ENCODE assay signal across 14 cellular contexts in genomic region chr4:160202802-160203201, GRCh38.
DNase-seq lines count a peak whose midpoint lies in the region; ATAC-seq lines count a peak whose summit lies in the region.
"Had no signal": no experiment of that assay in that cellular context is flagged by ENCODE, and none has a peak within 500 bp of the region (broad histone marks: within the 10 kb centered on the region; RNA-seq: fewer than 3 reads in every experiment).

No MANE protein-coding gene starts in this region.

- H3K36me3 Mint-ChIP-seq in stimulated activated effector memory CD8-positive, alpha-beta T cell treated with anti-CD3 and anti-CD28 coated beads, Interleukin-12 subunit alpha, Interleukin-12 subunit beta, amount 100 ng/mL, for 72 hours: no peaks in the 10 kb centered on the region
- H3K36me3 Mint-ChIP-seq in activated naive CD4-positive, alpha-beta T cell treated with anti-CD3 and anti-CD28 coated beads, Interleukin-2, amount 10 ng/mL, durations not matched to agents 7 days and 5 days: no peaks in the 10 kb centered on the region

- no peak overlapping the region for H3K27ac Mint-ChIP-seq in stimulated activated effector memory CD8-positive, alpha-beta T cell treated with anti-CD3 and anti-CD28 coated beads, Interleukin-12 subunit alpha, Interleukin-12 subunit beta, amount 100 ng/mL, for 72 hours
- no peak overlapping the region for H3K27ac Mint-ChIP-seq in activated naive CD4-positive, alpha-beta T cell treated with anti-CD3 and anti-CD28 coated beads, Interleukin-2, amount 10 ng/mL, durations not matched to agents 7 days and 5 days
- H3K27ac Mint-ChIP-seq: endodermal cell had no signal

- DNase-seq in DMS53 (lab: John Stamatoyannopoulos, UW): peak; percentile 46
- DNase-seq in DMS53 treated with DMSO at 0.1 percent for 48 hours (lab: John Stamatoyannopoulos, UW; ENCODE audit: unreplicated experiment): no peak
- DNase-seq in astrocyte of the hippocampus (ENCODE audit: low read depth, low spot score): peak; percentile 4
- no peak for DNase-seq in stimulated activated effector memory CD8-positive, alpha-beta T cell treated with anti-CD3 and anti-CD28 coated beads, Interleukin-12 subunit alpha, Interleukin-12 subunit beta, amount 100 ng/mL, for 72 hours (ENCODE audit: low spot score in 2 of 2)
- DNase-seq in activated naive CD4-positive, alpha-beta T cell treated with anti-CD3 and anti-CD28 coated beads, Interleukin-2, amount 10 ng/mL, durations not matched to agents 7 days and 5 days: no peak
- no peak for DNase-seq in NCI-H82 (lab: John Stamatoyannopoulos, UW)
- no peak for DNase-seq in posterior cingulate gyrus
- DNase-seq: activated CD4-positive, alpha-beta T cell treated with anti-CD3 and anti-CD28 coated beads for 48 hours; activated gamma-delta T cell; endodermal cell; NCI-H2171; spleen; T-helper 1 cell had no signal

- no peak overlapping the region for H3K4me3 Mint-ChIP-seq in stimulated activated effector memory CD8-positive, alpha-beta T cell treated with anti-CD3 and anti-CD28 coated beads, Interleukin-12 subunit alpha, Interleukin-12 subunit beta, amount 100 ng/mL, for 72 hours
- H3K4me3 Mint-ChIP-seq in activated naive CD4-positive, alpha-beta T cell treated with anti-CD3 and anti-CD28 coated beads, Interleukin-2, amount 10 ng/mL, durations not matched to agents 7 days and 5 days: no peak overlapping the region
- H3K4me3 Mint-ChIP-seq: endodermal cell had no signal

- CTCF ChIA-PET in activated naive CD4-positive, alpha-beta T cell treated with anti-CD3 and anti-CD28 coated beads, Interleukin-2, amount 10 ng/mL, durations not matched to agents 7 days and 5 days (lab: Charles Lee): no interaction called here

- intact Hi-C loops in posterior cingulate gyrus (cut with DNase I): no loop called here

- peaks cover 18% of the 10 kb centered on the region for H3K9me3 Mint-ChIP-seq in stimulated activated effector memory CD8-positive, alpha-beta T cell treated with anti-CD3 and anti-CD28 coated beads, Interleukin-12 subunit alpha, Interleukin-12 subunit beta, amount 100 ng/mL, for 72 hours
- peaks cover 8% of the 10 kb centered on the region for H3K9me3 Mint-ChIP-seq in activated naive CD4-positive, alpha-beta T cell treated with anti-CD3 and anti-CD28 coated beads, Interleukin-2, amount 10 ng/mL, durations not matched to agents 7 days and 5 days

- ATAC-seq in HG03354 (IDR thresholded peaks at IDR 0.05; ENCODE audit: poor library complexity, severe bottlenecking, unreplicated experiment): peak; percentile 80
- peak; percentile 77 for ATAC-seq in stimulated activated effector memory CD8-positive, alpha-beta T cell treated with anti-CD3 and anti-CD28 coated beads, Interleukin-12 subunit alpha, Interleukin-12 subunit beta, amount 100 ng/mL, for 72 hours

- H3K4me1 Mint-ChIP-seq in stimulated activated effector memory CD8-positive, alpha-beta T cell treated with anti-CD3 and anti-CD28 coated beads, Interleukin-12 subunit alpha, Interleukin-12 subunit beta, amount 100 ng/mL, for 72 hours: no peaks in the 10 kb centered on the region
- no peaks in the 10 kb centered on the region for H3K4me1 Mint-ChIP-seq in activated naive CD4-positive, alpha-beta T cell treated with anti-CD3 and anti-CD28 coated beads, Interleukin-2, amount 10 ng/mL, durations not matched to agents 7 days and 5 days
- H3K4me1 Mint-ChIP-seq: endodermal cell had no signal

- no peaks in the 10 kb centered on the region for H3K27me3 Mint-ChIP-seq in activated naive CD4-positive, alpha-beta T cell treated with anti-CD3 and anti-CD28 coated beads, Interleukin-2, amount 10 ng/mL, durations not matched to agents 7 days and 5 days

Comparison
In these comparisons a context has a peak if more than half of its experiments do, and no peak if none do; other contexts are left out.
1. DNase-seq: peak in DMS53 (single experiment) and astrocyte of the hippocampus (single experiment); none in DMS53 treated with DMSO at 0.1 percent for 48 hours (single experiment), stimulated activated effector memory CD8-positive, alpha-beta T cell treated with anti-CD3 and anti-CD28 coated beads, Interleukin-12 subunit alpha, Interleukin-12 subunit beta, amount 100 ng/mL, for 72 hours (0 of 2), activated naive CD4-positive, alpha-beta T cell treated with anti-CD3 and anti-CD28 coated beads, Interleukin-2, amount 10 ng/mL, durations not matched to agents 7 days and 5 days (single experiment), NCI-H82 (single experiment) and posterior cingulate gyrus (0 of 10).